In genomic region chr11:61272731-61273130, GRCh38 we compare ENCODE assay signal across 25 cellular contexts. TPM values are rescaled to one million over a fixed set of nuclear protein-coding genes. Genes with fewer than 3 reads are reported as not detected.
"Had no signal": no experiment of that assay in that cellular context is flagged by ENCODE, and none has a peak within 500 bp of the region (broad histone marks: within the 10 kb centered on the region; RNA-seq: fewer than 3 reads in every experiment).

No MANE protein-coding gene starts in this region.

- FAIRE-seq: RCC 7860 had no signal

- DNase-seq: MM.1S, MV-4-11, NCI-H1417 treated with DMSO at 0.1 percent for 48 hours, NCI-H1436 treated with DMSO at 0.1 percent for 48 hours, NCI-H1694 treated with DMSO at 0.1 percent for 48 hours, NCI-H187 treated with DMSO at 0.1 percent for 48 hours, NCI-H2171 treated with DMSO at 0.1 percent for 48 hours, NCI-H2227 treated with DMSO at 0.1 percent for 48 hours, NCI-H446, NCI-H510A treated with DMSO at 0.1 percent for 48 hours, NCI-H524 treated with DMSO at 0.1 percent for 48 hours, NCI-H526 treated with DMSO at 0.1 percent for 48 hours, NCI-H774, Right ventricle myocardium superior, SHP77 treated with DMSO at 0.1 percent for 48 hours, SK-N-SH, SW 1271, T-helper 1 cell had no signal

- H2AFZ ChIP-seq: PC-9 had no signal

- H3K9me3 ChIP-seq: SJSA1, SK-N-SH had no signal

- H3K9ac ChIP-seq: SK-N-SH had no signal

- H3K4me2 ChIP-seq: PC-9, SK-N-SH had no signal

- H3K27me3 ChIP-seq: SJSA1 had no signal

- H3K4me3 ChIP-seq: PC-9, SJSA1 had no signal

- H3K36me3 ChIP-seq: SJSA1 had no signal

- H3K27ac ChIP-seq: PC-9, SJSA1 had no signal

RNA-seq across cellular contexts. Expression of gene VWCE, which starts 22.4 kb away (rescaled TPM):
- total RNA-seq: RPMI7951 had no signal

RNA-seq across cellular contexts. Expression of gene PGA5, which starts 31.8 kb away (rescaled TPM):
- total RNA-seq: MCF 10A, NCI-H460, OCI-LY7, PC-9, Right ventricle myocardium superior, RPMI7951, SJSA1 had no signal
- polyA plus RNA-seq: SK-N-SH had no signal

RNA-seq across cellular contexts. Expression of gene PGA4, which starts 50.6 kb away (rescaled TPM):
- total RNA-seq: MCF 10A, NCI-H460, OCI-LY7, PC-9, RPMI7951, SJSA1 had no signal
- polyA plus RNA-seq: SK-N-SH had no signal
